ENCODE assay signal across 17 cellular contexts in the genomic region with DNA sequence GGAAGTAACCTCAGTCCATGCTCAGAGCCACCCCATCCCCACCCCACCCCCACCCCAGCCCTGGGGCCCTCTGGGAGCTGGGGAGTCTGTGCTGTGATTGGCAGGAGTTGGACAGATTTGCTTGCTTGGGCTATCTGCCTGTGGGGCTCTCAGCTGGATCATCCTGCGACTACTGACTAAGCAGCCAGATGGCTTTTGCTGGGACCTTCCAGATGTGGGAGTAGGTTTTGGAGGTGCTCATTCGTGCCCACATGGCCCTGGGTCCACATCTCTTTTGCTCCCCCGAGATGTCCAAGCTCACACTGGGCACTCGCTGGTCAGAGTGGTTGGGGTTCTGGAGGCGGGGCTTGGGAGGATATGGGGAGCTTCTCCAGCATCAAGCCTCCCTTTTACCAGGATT.
"Had no signal": no experiment of that assay in that cellular context is flagged by ENCODE, and none has a peak within 500 bp of the region (broad histone marks: within the 10 kb centered on the region; RNA-seq: fewer than 3 reads in every experiment).

No MANE protein-coding gene starts in this region.

- H3K36me3 Mint-ChIP-seq: activated naive CD4-positive, alpha-beta T cell treated with anti-CD3 and anti-CD28 coated beads, Interleukin-2, amount 50 U/mL, for 72 hours; naive thymus-derived CD8-positive, alpha-beta T cell had no signal

- H3K4me3 ChIP-seq: esophagus muscularis mucosa, lung, right lobe of liver, spleen, upper lobe of right lung had no signal

- H3K4me3 Mint-ChIP-seq: brain; naive thymus-derived CD8-positive, alpha-beta T cell; T-helper 17 cell had no signal

- DNase-seq: activated T-cell treated with anti-CD3 and anti-CD28 coated beads, Interleukin-2, amount 50 U/mL, for 1 hour; amniotic stem cell; head of caudate nucleus; kidney glomerular epithelial cell; right lobe of liver; spleen; stimulated activated CD4-positive, alpha-beta T cell treated with anti-CD3 and anti-CD28 coated beads, Interleukin-1b, Interleukin-23, amount 100 ng/mL, for 48 hours; stimulated activated naive CD4-positive, alpha-beta T cell; T-helper 17 cell; upper lobe of right lung had no signal

- H3K27me3 ChIP-seq: esophagus muscularis mucosa, right lobe of liver, spleen, upper lobe of right lung had no signal

- H3K27ac Mint-ChIP-seq: naive thymus-derived CD8-positive, alpha-beta T cell; T-helper 17 cell had no signal

- H3K27me3 Mint-ChIP-seq: brain had no signal

- H3K27ac ChIP-seq: neutrophil, right lobe of liver had no signal

- H3K9me3 ChIP-seq: esophagus muscularis mucosa, neutrophil, right lobe of liver, spleen, upper lobe of right lung had no signal

- ATAC-seq: activated CD4-positive, CD25-positive, alpha-beta regulatory T cell treated with anti-CD3 and anti-CD28 coated beads, Interleukin-2, amount 50 U/mL, for 24 hours; activated naive CD4-positive, alpha-beta T cell treated with anti-CD3 and anti-CD28 coated beads, Interleukin-2, amount 50 U/mL, for 72 hours; naive thymus-derived CD8-positive, alpha-beta T cell; right lobe of liver; T-helper 17 cell; upper lobe of right lung had no signal

- H3K9me3 Mint-ChIP-seq: activated naive CD4-positive, alpha-beta T cell treated with anti-CD3 and anti-CD28 coated beads, Interleukin-2, amount 50 U/mL, for 72 hours; naive thymus-derived CD8-positive, alpha-beta T cell had no signal

- H3K36me3 ChIP-seq: neutrophil, spleen, upper lobe of right lung had no signal
